In the genomic region with DNA sequence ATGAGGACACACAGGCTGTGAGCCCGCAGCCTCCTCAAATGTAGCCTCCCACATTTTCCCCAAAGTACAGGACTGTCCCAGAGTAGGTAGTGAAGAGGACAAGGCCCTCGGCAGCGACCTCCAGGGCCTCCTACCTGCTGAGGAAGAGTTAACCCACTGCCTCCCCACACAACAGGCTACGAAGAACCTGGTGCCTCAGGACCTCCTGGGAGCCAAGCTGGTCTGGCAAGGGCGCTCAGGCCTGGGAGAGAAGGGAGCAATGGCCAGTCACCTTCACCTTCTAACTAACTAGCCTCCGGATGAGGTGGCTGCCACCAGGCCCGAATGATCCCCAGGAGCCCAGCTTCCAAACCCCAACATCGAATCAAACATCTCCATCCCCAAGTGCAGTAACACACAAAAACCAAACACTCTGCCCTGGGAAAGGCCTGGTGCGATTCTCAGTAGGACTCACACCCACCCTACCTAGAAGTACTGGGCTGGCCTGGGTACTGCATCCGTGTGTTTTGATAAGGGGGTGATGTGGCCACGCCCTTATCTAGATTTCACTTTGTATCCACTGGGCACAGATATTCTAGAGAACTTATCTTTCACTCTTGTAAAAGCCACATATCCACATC, we compare ENCODE assay signal across 1 cellular context.
TF ChIP-seq lines count a peak whose summit lies in the region.

No MANE protein-coding gene starts in this region.

TF ChIP-seq in IMR-90, 13 proteins besides CTCF, POLR2A, EP300 and RAD21:
- TF ChIP-seq RCOR1 (IDR thresholded peaks at IDR 0.05; ENCODE audit: insufficient replicate concordance, low read length) (no peak), MAFK (IDR thresholded peaks at IDR 0.05; ENCODE audit: low read depth, low read length) (no peak)
